ENCODE assay signal across 8 cellular contexts in the genomic region with DNA sequence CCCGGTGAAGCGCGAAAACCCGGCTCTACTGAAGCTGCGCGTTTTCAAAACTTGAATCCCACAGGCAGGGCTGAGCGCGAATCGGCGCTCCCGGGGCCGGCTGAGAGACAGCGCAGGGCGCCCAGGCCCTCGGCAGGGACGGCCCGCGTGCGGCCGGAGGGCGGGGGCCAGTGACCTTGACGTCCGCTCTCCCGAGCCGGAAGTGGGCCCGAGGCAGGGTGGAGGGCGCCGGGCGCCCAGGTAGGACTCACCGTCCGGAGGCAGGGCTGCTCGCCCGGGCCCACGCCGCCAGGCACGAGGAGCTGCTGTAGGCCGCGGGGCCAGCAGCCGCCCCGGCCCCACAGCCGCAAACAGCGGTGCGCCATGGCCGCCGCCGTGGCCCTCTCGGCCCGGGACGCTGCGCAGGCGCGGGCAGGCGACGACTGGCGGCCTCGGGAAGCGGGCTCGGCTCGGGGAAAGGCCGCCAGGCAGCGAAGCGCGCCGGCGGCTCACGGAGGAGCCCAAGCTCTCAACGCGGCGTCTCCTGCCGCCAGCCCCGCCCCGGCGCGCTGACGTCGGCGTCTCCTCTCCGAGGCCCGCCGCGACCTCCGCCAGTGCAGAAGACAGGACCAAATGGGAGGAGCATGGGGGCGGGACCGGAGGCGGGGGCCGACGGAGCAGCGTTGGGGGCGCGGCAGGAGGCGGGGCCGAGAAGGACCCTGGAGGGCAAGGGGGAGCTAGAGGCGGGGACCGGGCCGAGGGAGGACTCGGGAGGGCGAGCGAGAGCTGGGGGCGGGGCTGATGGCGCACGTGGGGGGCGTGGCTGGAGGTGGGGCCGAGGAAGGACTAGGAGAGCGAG. TPM values are rescaled to one million over a fixed set of nuclear protein-coding genes. Genes with fewer than 3 reads are reported as not detected.
DNase-seq lines count a peak whose midpoint lies in the region; ATAC-seq and TF ChIP-seq lines count a peak whose summit lies in the region.

A gene (minus strand): TSS at position 510 of the 838 bp plus-strand sequence. CDS start 145 bp downstream, at position 365.

- H3K27ac ChIP-seq in temporal lobe (ENCODE audit: low read depth, low read length) = peak within 1 kb of the TSS; percentile 89

- ATAC-seq in HG02642 (IDR thresholded peaks at IDR 0.05; ENCODE audit: poor library complexity, unreplicated experiment) (peak; percentile 90), omental fat pad (ENCODE audit: low FRiP score) (peak; percentile 98)
- peak; percentile 85 to 91 for ATAC-seq in activated naive CD4-positive, alpha-beta T cell treated with anti-CD3 and anti-CD28 coated beads, Interleukin-2, amount 50 U/mL, for 72 hours

- H3K9me3 Mint-ChIP-seq in activated naive CD4-positive, alpha-beta T cell treated with anti-CD3 and anti-CD28 coated beads, Interleukin-2, amount 50 U/mL, for 72 hours = no peaks in the 10 kb centered on the region

- DNase-seq in NCI-H1105 (lab: John Stamatoyannopoulos, UW) (peak; percentile 98), SKM-1 (lab: John Stamatoyannopoulos, UW; ENCODE audit: unreplicated experiment) (peak; percentile 96), glomerular endothelial cell (ENCODE audit: extremely low read depth, low read depth, low spot score) (peak; percentile 71), omental fat pad (ENCODE audit: low spot score) (peak; percentile 100)
- peak; percentile 99 to 100 for DNase-seq in activated naive CD4-positive, alpha-beta T cell treated with anti-CD3 and anti-CD28 coated beads, Interleukin-2, amount 50 U/mL, for 72 hours (ENCODE audit: low spot score in 2 of 2)

- H3K36me3 Mint-ChIP-seq in activated naive CD4-positive, alpha-beta T cell treated with anti-CD3 and anti-CD28 coated beads, Interleukin-2, amount 50 U/mL, for 72 hours = peaks cover 5 to 22% of the 10 kb centered on the region in 2 donors

- TF ChIP-seq POLR2A in GM10847 (IDR thresholded peaks at IDR 0.05; ENCODE audit: extremely low read depth, insufficient read length) = peak; percentile 92

- H3K27ac Mint-ChIP-seq in activated naive CD4-positive, alpha-beta T cell treated with anti-CD3 and anti-CD28 coated beads, Interleukin-2, amount 50 U/mL, for 72 hours = peak within 1 kb of the TSS; percentile 88 to 93

- no peak for TF ChIP-seq CTCF in omental fat pad (IDR thresholded peaks at IDR 0.05)

RNA-seq across cellular contexts. Expression of the gene that starts here (rescaled TPM):
- 10 to 100 TPM; 36.8 to 52.3 TPM for total RNA-seq in activated naive CD4-positive, alpha-beta T cell treated with anti-CD3 and anti-CD28 coated beads, Interleukin-2, amount 50 U/mL, for 72 hours
- total RNA-seq in glomerular endothelial cell (39.3 and 40.5 TPM in 2 replicates), omental fat pad (10 to 100 TPM; 36.4 to 64.0 (median 40.1) TPM), temporal lobe (29.0 TPM)

Comparison
In these comparisons a context has a peak if more than half of its experiments do, and no peak if none do; other contexts are left out.
1. Peak in every context shown above with its lines: DNase-seq, ATAC-seq and H3K27ac ChIP-seq.